In the genomic region with DNA sequence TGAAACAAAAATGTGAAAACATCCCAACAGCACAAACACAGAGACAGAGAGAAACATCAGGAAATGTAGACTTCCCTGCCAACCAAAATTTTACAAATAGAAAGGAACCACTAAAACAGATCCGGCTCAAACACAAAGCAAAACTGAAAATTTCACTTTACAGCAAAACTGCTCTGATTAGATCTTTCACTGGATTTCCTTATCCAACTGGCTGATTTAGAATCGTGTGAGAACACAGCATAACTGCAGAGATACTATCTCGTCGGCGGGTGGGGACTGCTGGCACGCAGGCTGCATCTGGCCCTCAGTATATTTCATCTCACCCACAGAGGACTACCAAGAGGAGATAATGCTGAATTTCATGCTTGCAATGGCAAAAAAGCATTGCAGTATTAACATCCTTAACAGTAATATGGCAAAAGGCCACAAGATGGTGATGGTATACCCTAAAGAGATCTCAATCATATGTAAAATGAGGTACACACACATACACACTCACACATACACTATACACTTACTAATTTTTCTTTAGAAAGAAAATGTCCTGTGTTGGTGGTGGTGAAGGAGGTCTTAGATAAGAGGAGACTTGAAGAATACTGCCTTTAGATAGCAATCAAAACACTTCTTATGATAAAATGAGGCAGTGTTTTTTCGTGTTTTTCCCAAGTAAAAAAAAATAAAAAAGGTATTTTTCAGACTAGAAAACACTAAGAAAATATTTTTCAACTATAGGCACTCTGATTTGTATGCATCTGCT, we compare ENCODE assay signal across 8 cellular contexts. TPM values are rescaled to one million over a fixed set of nuclear protein-coding genes. Genes with fewer than 3 reads are reported as not detected.
DNase-seq lines count a peak whose midpoint lies in the region; ATAC-seq and TF ChIP-seq lines count a peak whose summit lies in the region.

No MANE protein-coding gene starts in this region.

- H3K4me1 ChIP-seq in effector memory CD4-positive, alpha-beta T cell (ENCODE audit: control insufficient read depth, insufficient read depth, low read length, poor library complexity, severe bottlenecking): peaks cover 3% of the 10 kb centered on the region
- H3K4me1 ChIP-seq in mucosa of rectum (ENCODE audit: control insufficient read depth in 2 of 2, insufficient read depth in 2 of 2, low read length in 2 of 2): peaks cover 18 to 24% of the 10 kb centered on the region in 2 donors

- peak overlapping the region; percentile 60 to 67 for H3K9ac ChIP-seq in mucosa of rectum (ENCODE audit: low read depth in 1 of 2, low read length in 2 of 2)

- no peaks in the 10 kb centered on the region for H3K27me3 ChIP-seq in BJ (ENCODE audit: control insufficient read depth, insufficient read depth, low read length)
- no peaks in the 10 kb centered on the region for H3K27me3 ChIP-seq in effector memory CD4-positive, alpha-beta T cell (replicated peaks; ENCODE audit: control insufficient read depth, insufficient read depth, low read length, poor library complexity, severe bottlenecking)
- no peaks in the 10 kb centered on the region for H3K27me3 ChIP-seq in mucosa of rectum (ENCODE audit: control insufficient read depth in 2 of 2, insufficient read depth in 2 of 2, low read length in 2 of 2)

- no peaks in the 10 kb centered on the region for H3K9me3 ChIP-seq in effector memory CD4-positive, alpha-beta T cell (ENCODE audit: control insufficient read depth, low read length)
- H3K9me3 ChIP-seq in mucosa of rectum (ENCODE audit: control insufficient read depth in 2 of 2, low read length in 2 of 2): no peaks in the 10 kb centered on the region

- DNase-seq in BJ (ENCODE audit: low read depth): peak; percentile 50
- peak; percentile 69 for DNase-seq in NCI-H2171 treated with DMSO at 0.1 percent for 48 hours (lab: John Stamatoyannopoulos, UW)
- DNase-seq in activated CD4-positive, alpha-beta T cell treated with anti-CD3 and anti-CD28 coated beads for 1 hour: peak; percentile 12
- DNase-seq in effector memory CD4-positive, alpha-beta T cell: peak in 1 of 3 donors; percentile 5
- peak; percentile 85 for DNase-seq in superior temporal gyrus (ENCODE audit: extremely low spot score)

- POLR2A ChIA-PET in BJ (lab: Charles Lee): interaction anchor here (1.1 kb wide), 1 partner anchor 10 kb away, joined by 7 read pairs; the partner anchor contains the start of gene LEO1

- CTCF ChIA-PET in BJ (lab: Yijun Ruan, JAX): interaction anchor here (0.8 to 2.5 kb wide), 6 partner anchors 11 to 252 kb away, joined by 3 to 11 read pairs (median 6); partner anchors contain the start of gene LEO1

- peak overlapping the region; percentile 5 for H3K27ac ChIP-seq in effector memory CD4-positive, alpha-beta T cell (ENCODE audit: insufficient read depth, low read length, poor library complexity, severe bottlenecking)
- peak overlapping the region; percentile 86 to 87 for H3K27ac ChIP-seq in mucosa of rectum (ENCODE audit: low read depth in 2 of 2, low read length in 2 of 2)

- TF ChIP-seq CTCF in BJ (IDR thresholded peaks at IDR 0.05; ENCODE audit: insufficient read depth, low read depth, low read length): peak; percentile 52

- peak; percentile 90 for ATAC-seq in GM18858 (IDR thresholded peaks at IDR 0.05; ENCODE audit: unreplicated experiment)
- peak; percentile 64 for ATAC-seq in HG03025 (IDR thresholded peaks at IDR 0.05; ENCODE audit: low FRiP score, unreplicated experiment)

- H3K36me3 ChIP-seq in BJ (ENCODE audit: control insufficient read depth, insufficient read depth, low read length): no peaks in the 10 kb centered on the region
- no peaks in the 10 kb centered on the region for H3K36me3 ChIP-seq in effector memory CD4-positive, alpha-beta T cell (ENCODE audit: control insufficient read depth, insufficient read depth, low read length)
- no peaks in the 10 kb centered on the region for H3K36me3 ChIP-seq in mucosa of rectum (ENCODE audit: control insufficient read depth in 2 of 2, insufficient read depth in 2 of 2, low read length in 2 of 2)

- H3K4me3 ChIP-seq in BJ (ENCODE audit: low read depth, low read length) (peak overlapping the region; percentile 20; the same call in 1 of the 2 replicates), mucosa of rectum (ENCODE audit: low read length in 2 of 2) (peak overlapping the region; percentile 25 to 57)
- H3K4me3 ChIP-seq in effector memory CD4-positive, alpha-beta T cell (ENCODE audit: insufficient read depth, low read depth, low read length, poor library complexity, severe bottlenecking): no peak overlapping the region

RNA-seq across cellular contexts. Expression of gene LEO1, which starts 10.6 kb away (rescaled TPM):
- 1.3 and 4.5 TPM in 2 replicates for polyA plus RNA-seq in BJ (2011; rRNA removed)
- 0.76 and 2.5 TPM in 2 replicates for polyA minus RNA-seq in BJ (2011; rRNA and poly(A)+ RNA removed)

RNA-seq across cellular contexts. Expression of gene MAPK6, which starts 36.8 kb away (rescaled TPM):
- 21.2 and 44.8 TPM in 2 replicates for polyA plus RNA-seq in BJ (2011; rRNA removed)
- polyA minus RNA-seq in BJ (2011; rRNA and poly(A)+ RNA removed): 25.4 and 26.3 TPM in 2 replicates
